In genomic region chr17:78038748-78039288, GRCh38 we compare ENCODE assay signal across 18 cellular contexts.
DNase-seq lines count a peak whose midpoint lies in the region; ATAC-seq, FAIRE-seq and TF ChIP-seq lines count a peak whose summit lies in the region.
"Had no signal": no experiment of that assay in that cellular context is flagged by ENCODE, and none has a peak within 500 bp of the region (broad histone marks: within the 10 kb centered on the region; RNA-seq: fewer than 3 reads in every experiment).

No MANE protein-coding gene starts in this region.

- H3K36me3 Mint-ChIP-seq in activated naive CD8-positive, alpha-beta T cell = peaks cover 9% of the 10 kb centered on the region
- H3K36me3 Mint-ChIP-seq in activated naive CD8-positive, alpha-beta T cell treated with anti-CD3 and anti-CD28 coated beads, Interleukin-2, amount 50 U/mL, for 24 hours (ENCODE audit: low read depth) = peaks cover 15% of the 10 kb centered on the region
- H3K36me3 Mint-ChIP-seq in stimulated activated effector memory CD8-positive, alpha-beta T cell treated with anti-CD3 and anti-CD28 coated beads, Interleukin-12 subunit alpha, Interleukin-12 subunit beta, amount 100 ng/mL, for 72 hours = peaks cover 58% of the 10 kb centered on the region
- peaks cover 33% of the 10 kb centered on the region for H3K36me3 Mint-ChIP-seq in GM23338 (ENCODE audit: low read depth)

- H3K27me3 Mint-ChIP-seq in activated naive CD8-positive, alpha-beta T cell = no peaks in the 10 kb centered on the region
- H3K27me3 Mint-ChIP-seq in activated naive CD8-positive, alpha-beta T cell treated with anti-CD3 and anti-CD28 coated beads, Interleukin-2, amount 50 U/mL, for 24 hours = no peaks in the 10 kb centered on the region
- H3K27me3 Mint-ChIP-seq in GM23338 (ENCODE audit: insufficient read depth, low read depth, poor library complexity) = peaks cover 11% of the 10 kb centered on the region

- peaks cover 31% of the 10 kb centered on the region for H3K4me1 Mint-ChIP-seq in activated naive CD8-positive, alpha-beta T cell (ENCODE audit: low read depth)
- peaks cover 12% of the 10 kb centered on the region for H3K4me1 Mint-ChIP-seq in activated naive CD8-positive, alpha-beta T cell treated with anti-CD3 and anti-CD28 coated beads, Interleukin-2, amount 50 U/mL, for 24 hours
- H3K4me1 Mint-ChIP-seq in stimulated activated effector memory CD8-positive, alpha-beta T cell treated with anti-CD3 and anti-CD28 coated beads, Interleukin-12 subunit alpha, Interleukin-12 subunit beta, amount 100 ng/mL, for 72 hours = peaks cover 36% of the 10 kb centered on the region
- H3K4me1 Mint-ChIP-seq in GM23338 = peaks cover 9% of the 10 kb centered on the region; the same call in 2 of the 3 replicates

- H2AFZ ChIP-seq in GM23338 = no peak overlapping the region

- H3K36me3 ChIP-seq in bronchial epithelial cell (ENCODE audit: control insufficient read depth, insufficient read depth, low read length) = no peaks in the 10 kb centered on the region
- H3K36me3 ChIP-seq in GM23338 (ENCODE audit: insufficient read depth) = no peaks in the 10 kb centered on the region

- H3K9me2 ChIP-seq in GM23338 (ENCODE audit: insufficient read depth) = no peaks in the 10 kb centered on the region

- no peaks in the 10 kb centered on the region for H3K4me1 ChIP-seq in GM23338 (ENCODE audit: insufficient read depth)

- ATAC-seq in activated naive CD8-positive, alpha-beta T cell treated with anti-CD3 and anti-CD28 coated beads, Interleukin-2, amount 50 U/mL, for 24 hours = no peak
- no peak for ATAC-seq in stimulated activated effector memory CD8-positive, alpha-beta T cell treated with anti-CD3 and anti-CD28 coated beads, Interleukin-12 subunit alpha, Interleukin-12 subunit beta, amount 100 ng/mL, for 72 hours
- ATAC-seq in GM23338 = no peak

- H3K4me3 ChIP-seq in bronchial epithelial cell (ENCODE audit: low read depth, low read length) (no peak overlapping the region), GM23338 (no peak overlapping the region)
- H3K4me3 ChIP-seq: ascending aorta had no signal

- no peak overlapping the region for H3K27ac ChIP-seq in GM23338 (ENCODE audit: low read depth)
- H3K27ac ChIP-seq: RWPE1 had no signal

- H3K9me3 Mint-ChIP-seq in activated naive CD8-positive, alpha-beta T cell (ENCODE audit: low read depth) = no peaks in the 10 kb centered on the region
- H3K9me3 Mint-ChIP-seq in activated naive CD8-positive, alpha-beta T cell treated with anti-CD3 and anti-CD28 coated beads, Interleukin-2, amount 50 U/mL, for 24 hours = no peaks in the 10 kb centered on the region
- no peaks in the 10 kb centered on the region for H3K9me3 Mint-ChIP-seq in stimulated activated effector memory CD8-positive, alpha-beta T cell treated with anti-CD3 and anti-CD28 coated beads, Interleukin-12 subunit alpha, Interleukin-12 subunit beta, amount 100 ng/mL, for 72 hours
- H3K9me3 Mint-ChIP-seq in GM23338 = no peaks in the 10 kb centered on the region

- H3K4me2 ChIP-seq in GM23338 = no peak overlapping the region

- H3K4me3 Mint-ChIP-seq in activated naive CD8-positive, alpha-beta T cell = no peak overlapping the region
- no peak overlapping the region for H3K4me3 Mint-ChIP-seq in activated naive CD8-positive, alpha-beta T cell treated with anti-CD3 and anti-CD28 coated beads, Interleukin-2, amount 50 U/mL, for 24 hours
- no peak overlapping the region for H3K4me3 Mint-ChIP-seq in stimulated activated effector memory CD8-positive, alpha-beta T cell treated with anti-CD3 and anti-CD28 coated beads, Interleukin-12 subunit alpha, Interleukin-12 subunit beta, amount 100 ng/mL, for 72 hours
- H3K4me3 Mint-ChIP-seq in GM23338 = no peak overlapping the region

- DNase-seq in activated naive CD8-positive, alpha-beta T cell treated with anti-CD3 and anti-CD28 coated beads, Interleukin-2, amount 50 U/mL, for 24 hours = no peak
- DNase-seq in NCI-H345 (lab: John Stamatoyannopoulos, UW) (peak; percentile 49), bronchial epithelial cell (ENCODE audit: low read depth) (peak; percentile 83), GM23338 (ENCODE audit: low spot score) (no peak), GM19238 (ENCODE audit: insufficient read length, low spot score) (no peak), GM19239 (ENCODE audit: insufficient read length, low spot score) (no peak)
- DNase-seq in stimulated activated effector memory CD8-positive, alpha-beta T cell treated with anti-CD3 and anti-CD28 coated beads, Interleukin-12 subunit alpha, Interleukin-12 subunit beta, amount 100 ng/mL, for 72 hours (ENCODE audit: low spot score in 2 of 2) = no peak
- DNase-seq: ACHN; activated CD4-positive, alpha-beta T cell treated with anti-CD3 and anti-CD28 coated beads, Interleukin-2, amount 50 U/mL, for 1 hour; cortex of kidney; DMS53; GOT3; NCI-H2081; right cardiac atrium; stimulated activated naive CD4-positive, alpha-beta T cell had no signal

- H4K20me1 ChIP-seq in GM23338 (replicated peaks; ENCODE audit: insufficient read depth) = 0 out of 2 replicates have a peak, but pooled peaks cover 6% of the 10 kb centered on the region

- H3K27me3 ChIP-seq in bronchial epithelial cell (ENCODE audit: control insufficient read depth, insufficient read depth, low read length) (no peaks in the 10 kb centered on the region), GM23338 (ENCODE audit: insufficient read depth) (no peaks in the 10 kb centered on the region)
- H3K27me3 ChIP-seq: ascending aorta had no signal

- no peaks in the 10 kb centered on the region for H3F3A ChIP-seq in GM23338 (replicated peaks; ENCODE audit: low read depth)

- H3K79me2 ChIP-seq in GM23338 (replicated peaks; ENCODE audit: insufficient read depth) = no peaks in the 10 kb centered on the region; the same call in 1 of the 2 replicates

- TF ChIP-seq CTCF in bronchial epithelial cell (IDR thresholded peaks at IDR 0.05; ENCODE audit: insufficient read depth, low read length, severe bottlenecking) = no peak
- TF ChIP-seq CTCF in GM23338 (conservative IDR thresholded peaks at IDR 0.05; ENCODE audit: low read depth in 2 of 2) = no peak

- peak overlapping the region; percentile 35 for H3K27ac Mint-ChIP-seq in activated naive CD8-positive, alpha-beta T cell
- no peak overlapping the region for H3K27ac Mint-ChIP-seq in activated naive CD8-positive, alpha-beta T cell treated with anti-CD3 and anti-CD28 coated beads, Interleukin-2, amount 50 U/mL, for 24 hours
- H3K27ac Mint-ChIP-seq in stimulated activated effector memory CD8-positive, alpha-beta T cell treated with anti-CD3 and anti-CD28 coated beads, Interleukin-12 subunit alpha, Interleukin-12 subunit beta, amount 100 ng/mL, for 72 hours = peak overlapping the region; percentile 27
- no peak overlapping the region for H3K27ac Mint-ChIP-seq in GM23338

- FAIRE-seq in bronchial epithelial cell (lab: Jason Lieb, UNC) = no peak
- no peak for FAIRE-seq in GM19239 (lab: Jason Lieb, UNC)

TF ChIP-seq in GM23338, 12 proteins besides CTCF, POLR2A, EP300 and RAD21:
- TF ChIP-seq REST (IDR thresholded peaks at IDR 0.05; ENCODE audit: unreplicated experiment) (no peak), POLR2AphosphoS5 (IDR thresholded peaks at IDR 0.05; ENCODE audit: low read depth) (no peak), STAT1 (IDR thresholded peaks at IDR 0.05; ENCODE audit: unreplicated experiment) (no peak), EZH2phosphoT487 (IDR thresholded peaks at IDR 0.05; ENCODE audit: unreplicated experiment) (no peak), EZH2 (IDR thresholded peaks at IDR 0.05; ENCODE audit: low read depth, unreplicated experiment) (no peak), JUNB (IDR thresholded peaks at IDR 0.05; ENCODE audit: unreplicated experiment) (no peak)
TF ChIP-seq in GM23338: peak in this region for 0.

Comparison
In these comparisons a context has a peak if more than half of its experiments do, and no peak if none do; other contexts are left out.
1. H3K27ac Mint-ChIP-seq: peak in activated naive CD8-positive, alpha-beta T cell (single experiment) and stimulated activated effector memory CD8-positive, alpha-beta T cell treated with anti-CD3 and anti-CD28 coated beads, Interleukin-12 subunit alpha, Interleukin-12 subunit beta, amount 100 ng/mL, for 72 hours (single experiment); none in activated naive CD8-positive, alpha-beta T cell treated with anti-CD3 and anti-CD28 coated beads, Interleukin-2, amount 50 U/mL, for 24 hours (single experiment) and GM23338 (single experiment).
2. DNase-seq: peak in NCI-H345 (single experiment) and bronchial epithelial cell (single experiment); none in activated naive CD8-positive, alpha-beta T cell treated with anti-CD3 and anti-CD28 coated beads, Interleukin-2, amount 50 U/mL, for 24 hours (single experiment), stimulated activated effector memory CD8-positive, alpha-beta T cell treated with anti-CD3 and anti-CD28 coated beads, Interleukin-12 subunit alpha, Interleukin-12 subunit beta, amount 100 ng/mL, for 72 hours (0 of 2), GM23338 (single experiment), GM19238 (single experiment) and GM19239 (single experiment).